Comparison of ENCODE assay signal across 8 cellular contexts in the genomic region with DNA sequence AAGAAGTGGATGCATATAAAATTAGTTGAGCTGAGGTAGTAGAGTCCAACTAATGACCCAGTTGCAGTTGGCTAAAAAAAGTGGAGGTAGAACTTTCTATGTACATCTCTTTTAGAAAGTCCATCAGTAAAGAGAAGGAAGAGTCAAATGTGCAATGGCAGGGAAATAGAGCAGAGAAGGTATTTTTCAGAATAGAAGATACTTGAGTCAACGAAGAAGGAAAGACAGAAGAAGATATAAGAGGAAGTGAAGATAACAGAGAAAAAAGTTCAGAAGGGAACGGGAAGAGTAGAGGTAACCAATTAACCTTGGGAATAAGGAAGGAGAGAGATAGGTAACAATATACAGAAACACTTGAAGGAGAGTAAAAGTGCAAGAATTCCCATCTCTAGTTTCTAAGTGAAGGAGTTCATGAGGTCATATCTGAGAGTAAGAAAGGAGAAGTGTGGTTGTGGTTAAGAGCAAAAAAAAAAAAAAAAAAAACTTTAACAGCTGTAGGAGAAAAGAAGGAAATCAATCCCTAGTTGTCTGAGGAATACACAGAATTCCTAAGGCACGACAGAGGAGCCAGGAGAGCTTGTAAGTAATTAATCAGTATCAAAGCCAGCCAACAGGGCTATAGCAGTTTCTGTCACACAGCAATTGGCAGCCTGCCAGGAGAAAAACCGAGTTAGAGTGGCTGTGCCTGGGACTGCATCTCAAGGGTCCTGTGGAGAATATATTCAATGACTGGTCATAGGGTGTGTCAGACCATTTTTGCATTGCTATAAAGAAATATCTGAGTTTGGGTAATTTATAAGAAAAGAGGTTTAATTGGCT.
DNase-seq lines count a peak whose midpoint lies in the region; ATAC-seq and TF ChIP-seq lines count a peak whose summit lies in the region.

No MANE protein-coding gene starts in this region.

- H3K9me3 ChIP-seq in OCI-LY7 (ENCODE audit: low read length) = no peaks in the 10 kb centered on the region

- H3K36me3 ChIP-seq in OCI-LY7 (ENCODE audit: insufficient read depth, low read length) = no peaks in the 10 kb centered on the region

- no peaks in the 10 kb centered on the region for H3K4me1 ChIP-seq in OCI-LY7 (ENCODE audit: insufficient read depth, low read length, poor library complexity, severe bottlenecking)

- ATAC-seq in GM21825 (IDR thresholded peaks at IDR 0.05; ENCODE audit: unreplicated experiment) = no peak

- BruUV-seq in OCI-LY7 (replicated peaks; lab: Mats Ljungman, UMichigan) = no TSS peak

- no peak overlapping the region for H3K27ac ChIP-seq in OCI-LY7 (ENCODE audit: low read depth, low read length, poor library complexity, severe bottlenecking)

- intact Hi-C loops in OCI-LY7 (cut with micrococcal nuclease; ENCODE audit: unreplicated experiment) = no loop called here

- peaks cover under 1% of the 10 kb centered on the region; the same call in 1 of the 2 replicates for H4K20me1 ChIP-seq in OCI-LY7 (ENCODE audit: insufficient read depth, low read length)

- CTCF ChIA-PET in OCI-LY7 (lab: Charles Lee; ENCODE audit: unreplicated experiment) = no interaction called here

- POLR2A ChIA-PET in OCI-LY7 (lab: Charles Lee) = interaction anchor here (0.5 to 0.7 kb wide), 4 partner anchors 30 to 557 kb away, joined by 3 to 4 read pairs (median 4); no protein-coding TSS in a partner anchor

- no peak overlapping the region for H2AFZ ChIP-seq in OCI-LY7 (ENCODE audit: low read length)

- no peaks in the 10 kb centered on the region for H3K9me2 ChIP-seq in OCI-LY7 (ENCODE audit: insufficient read depth, low read length)

- H3K4me3 ChIP-seq in OCI-LY7 (ENCODE audit: low read depth, low read length, poor library complexity, severe bottlenecking) (no peak overlapping the region), fibroblast of the aortic adventitia (ENCODE audit: low read depth, low read length) (no peak overlapping the region)

- no peaks in the 10 kb centered on the region for H3K79me2 ChIP-seq in OCI-LY7 (ENCODE audit: insufficient read depth, low read depth, low read length)

- peak; percentile 45 for DNase-seq in CD1c-positive myeloid dendritic cell (ENCODE audit: extremely low spot score)
- peak; percentile 16 for DNase-seq in GM20000 (ENCODE audit: low spot score)
- peak; percentile 29 for DNase-seq in OCI-LY7 (ENCODE audit: low spot score)
- peak; percentile 25 for DNase-seq in fibroblast of the aortic adventitia (ENCODE audit: low read depth)
- no peak for DNase-seq in NCI-H1930 (lab: John Stamatoyannopoulos, UW)
- no peak for DNase-seq in epidermal melanocyte (ENCODE audit: insufficient read length, low spot score)
- DNase-seq in cerebellar cortex (ENCODE audit: low spot score) = no peak

- H3K4me2 ChIP-seq in OCI-LY7 (ENCODE audit: low read length) = no peak overlapping the region

- TF ChIP-seq CTCF in GM20000 (IDR thresholded peaks at IDR 0.05; ENCODE audit: extremely low read depth, missing control alignments) = no peak
- TF ChIP-seq CTCF in OCI-LY7 (conservative IDR thresholded peaks at IDR 0.05; ENCODE audit: low read length) = no peak
- no peak for TF ChIP-seq CTCF in fibroblast of the aortic adventitia (IDR thresholded peaks at IDR 0.05; ENCODE audit: insufficient read depth, low read length)

Comparison
In these comparisons a context has a peak if more than half of its experiments do, and no peak if none do; other contexts are left out.
1. DNase-seq: peak in CD1c-positive myeloid dendritic cell (single experiment), GM20000 (single experiment), OCI-LY7 (single experiment) and fibroblast of the aortic adventitia (single experiment); none in NCI-H1930 (0 of 2), epidermal melanocyte (single experiment) and cerebellar cortex (single experiment).